In genomic region chr2:85178980-85179411, GRCh38 we compare ENCODE assay signal across 18 cellular contexts. TPM values are rescaled to one million over a fixed set of nuclear protein-coding genes. Genes with fewer than 3 reads are reported as not detected.
"Had no signal": no experiment of that assay in that cellular context is flagged by ENCODE, and none has a peak within 500 bp of the region (broad histone marks: within the 10 kb centered on the region; RNA-seq: fewer than 3 reads in every experiment).

No MANE protein-coding gene starts in this region.

- ATAC-seq: activated T-helper 17 cell treated with anti-CD3 and anti-CD28 coated beads, Interleukin-2, amount 50 U/mL, for 72 hours; body of pancreas; mucosa of descending colon; upper lobe of right lung had no signal

- H3K27ac ChIP-seq: body of pancreas, epithelial cell of prostate, suprapubic skin, upper lobe of right lung had no signal

- H3K4me3 Mint-ChIP-seq: activated CD4-positive, alpha-beta T cell treated with anti-CD3 and anti-CD28 coated beads, Interleukin-2, amount 10 ng/mL, durations not matched to agents 7 days and 5 days; activated T-helper 17 cell treated with anti-CD3 and anti-CD28 coated beads, Interleukin-2, amount 50 U/mL, for 72 hours; central memory CD8-positive, alpha-beta T cell; T-helper 1 cell treated with Interleukin-12 subunit alpha and Interleukin-12 subunit beta and Interleukin-4 antibody, amounts not matched to agents 30 μg/mL and 1 μg/mL, for 36 hours had no signal

- H3K4me1 Mint-ChIP-seq: activated T-helper 17 cell treated with anti-CD3 and anti-CD28 coated beads, Interleukin-2, amount 50 U/mL, for 72 hours; central memory CD8-positive, alpha-beta T cell had no signal

- H3K27ac Mint-ChIP-seq: activated CD4-positive, alpha-beta T cell treated with anti-CD3 and anti-CD28 coated beads, Interleukin-2, amount 10 ng/mL, durations not matched to agents 7 days and 5 days; activated T-helper 17 cell treated with anti-CD3 and anti-CD28 coated beads, Interleukin-2, amount 50 U/mL, for 72 hours had no signal

- H3K27me3 ChIP-seq: body of pancreas, suprapubic skin, upper lobe of right lung had no signal

- DNase-seq: activated CD4-positive, alpha-beta T cell treated with anti-CD3 and anti-CD28 coated beads, Interleukin-2, amount 10 ng/mL, durations not matched to agents 7 days and 5 days; activated CD4-positive, CD25-positive, alpha-beta regulatory T cell; activated CD8-positive, alpha-beta memory T cell treated with anti-CD3 and anti-CD28 coated beads for 24 hours; activated naive CD4-positive, alpha-beta T cell treated with anti-CD3 and anti-CD28 coated beads, Interleukin-2, amount 50 U/mL, for 16 hours; body of pancreas; cortex of kidney; effector CD8-positive, alpha-beta T cell; hippocampal formation; mucosa of descending colon; natural killer cell; stimulated activated CD4-positive, alpha-beta T cell treated with anti-CD3 and anti-CD28 coated beads, Interleukin-2, amount 100 ng/mL, for 48 hours; stimulated activated naive CD4-positive, alpha-beta T cell treated with Interleukin-2 at 50 U/mL for 16 hours; upper lobe of right lung had no signal

- H3K9me3 Mint-ChIP-seq: activated CD4-positive, alpha-beta T cell treated with anti-CD3 and anti-CD28 coated beads, Interleukin-2, amount 10 ng/mL, durations not matched to agents 7 days and 5 days; activated T-helper 17 cell treated with anti-CD3 and anti-CD28 coated beads, Interleukin-2, amount 50 U/mL, for 72 hours; central memory CD8-positive, alpha-beta T cell; natural killer cell; T-helper 1 cell treated with Interleukin-12 subunit alpha and Interleukin-12 subunit beta and Interleukin-4 antibody, amounts not matched to agents 30 μg/mL and 1 μg/mL, for 36 hours had no signal

- H3K36me3 ChIP-seq: suprapubic skin, upper lobe of right lung had no signal

- H3K36me3 Mint-ChIP-seq: natural killer cell had no signal

- H3K4me3 ChIP-seq: body of pancreas, mucosa of descending colon, suprapubic skin, upper lobe of right lung had no signal

- H3K9me3 ChIP-seq: body of pancreas, mucosa of descending colon, suprapubic skin, upper lobe of right lung had no signal

RNA-seq across cellular contexts. Expression of gene TCF7L1, which starts 45.8 kb away (rescaled TPM):
- total RNA-seq: activated CD4-positive, alpha-beta T cell treated with anti-CD3 and anti-CD28 coated beads, Interleukin-2, amount 10 ng/mL, durations not matched to agents 7 days and 5 days; activated T-helper 17 cell treated with anti-CD3 and anti-CD28 coated beads, Interleukin-2, amount 50 U/mL, for 72 hours; natural killer cell had no signal
